2 cellular contexts compared by ENCODE assay signal in genomic region chr9:105299190-105299854, GRCh38.
TF ChIP-seq lines count a peak whose summit lies in the region.

No MANE protein-coding gene starts in this region.

TF ChIP-seq in K562, 482 proteins besides CTCF, POLR2A, EP300 and RAD21 (continued from another document and continues in another):
- TF ChIP-seq FOS (IDR thresholded peaks at IDR 0.05; ENCODE audit: extremely low read depth, insufficient read length) = peak; percentile 34
- TF ChIP-seq, protein P1, sequence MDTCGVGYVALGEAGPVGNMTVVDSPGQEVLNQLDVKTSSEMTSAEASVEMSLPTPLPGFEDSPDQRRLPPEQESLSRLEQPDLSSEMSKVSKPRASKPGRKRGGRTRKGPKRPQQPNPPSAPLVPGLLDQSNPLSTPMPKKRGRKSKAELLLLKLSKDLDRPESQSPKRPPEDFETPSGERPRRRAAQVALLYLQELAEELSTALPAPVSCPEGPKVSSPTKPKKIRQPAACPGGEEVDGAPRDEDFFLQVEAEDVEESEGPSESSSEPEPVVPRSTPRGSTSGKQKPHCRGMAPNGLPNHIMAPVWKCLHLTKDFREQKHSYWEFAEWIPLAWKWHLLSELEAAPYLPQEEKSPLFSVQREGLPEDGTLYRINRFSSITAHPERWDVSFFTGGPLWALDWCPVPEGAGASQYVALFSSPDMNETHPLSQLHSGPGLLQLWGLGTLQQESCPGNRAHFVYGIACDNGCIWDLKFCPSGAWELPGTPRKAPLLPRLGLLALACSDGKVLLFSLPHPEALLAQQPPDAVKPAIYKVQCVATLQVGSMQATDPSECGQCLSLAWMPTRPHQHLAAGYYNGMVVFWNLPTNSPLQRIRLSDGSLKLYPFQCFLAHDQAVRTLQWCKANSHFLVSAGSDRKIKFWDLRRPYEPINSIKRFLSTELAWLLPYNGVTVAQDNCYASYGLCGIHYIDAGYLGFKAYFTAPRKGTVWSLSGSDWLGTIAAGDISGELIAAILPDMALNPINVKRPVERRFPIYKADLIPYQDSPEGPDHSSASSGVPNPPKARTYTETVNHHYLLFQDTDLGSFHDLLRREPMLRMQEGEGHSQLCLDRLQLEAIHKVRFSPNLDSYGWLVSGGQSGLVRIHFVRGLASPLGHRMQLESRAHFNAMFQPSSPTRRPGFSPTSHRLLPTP (IDR thresholded peaks at IDR 0.05; ENCODE audit: borderline replicate concordance, extremely low read depth, insufficient read length) = no peak
- TF ChIP-seq SMAD1 (IDR thresholded peaks at IDR 0.05; ENCODE audit: low read depth, low read length, partially characterized antibody) = no peak
- TF ChIP-seq GATAD2A (IDR thresholded peaks at IDR 0.05) = no peak
- no peak for TF ChIP-seq FOXJ3 (CRISPR knock-in tag; IDR thresholded peaks at IDR 0.05)
- no peak for TF ChIP-seq RBM22 (IDR thresholded peaks at IDR 0.05; ENCODE audit: low read depth, low read length, poor library complexity, severe bottlenecking)
- TF ChIP-seq, protein P2, sequence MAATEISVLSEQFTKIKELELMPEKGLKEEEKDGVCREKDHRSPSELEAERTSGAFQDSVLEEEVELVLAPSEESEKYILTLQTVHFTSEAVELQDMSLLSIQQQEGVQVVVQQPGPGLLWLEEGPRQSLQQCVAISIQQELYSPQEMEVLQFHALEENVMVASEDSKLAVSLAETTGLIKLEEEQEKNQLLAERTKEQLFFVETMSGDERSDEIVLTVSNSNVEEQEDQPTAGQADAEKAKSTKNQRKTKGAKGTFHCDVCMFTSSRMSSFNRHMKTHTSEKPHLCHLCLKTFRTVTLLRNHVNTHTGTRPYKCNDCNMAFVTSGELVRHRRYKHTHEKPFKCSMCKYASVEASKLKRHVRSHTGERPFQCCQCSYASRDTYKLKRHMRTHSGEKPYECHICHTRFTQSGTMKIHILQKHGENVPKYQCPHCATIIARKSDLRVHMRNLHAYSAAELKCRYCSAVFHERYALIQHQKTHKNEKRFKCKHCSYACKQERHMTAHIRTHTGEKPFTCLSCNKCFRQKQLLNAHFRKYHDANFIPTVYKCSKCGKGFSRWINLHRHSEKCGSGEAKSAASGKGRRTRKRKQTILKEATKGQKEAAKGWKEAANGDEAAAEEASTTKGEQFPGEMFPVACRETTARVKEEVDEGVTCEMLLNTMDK (IDR thresholded peaks at IDR 0.05; ENCODE audit: borderline replicate concordance, insufficient read depth, low read depth, low read length, poor library complexity, severe bottlenecking) = no peak
- TF ChIP-seq SMARCA4 (IDR thresholded peaks at IDR 0.05) = peak; percentile 52; the same call in 1 of the 2 replicates
- peak; percentile 24; the same call in 1 of the 2 replicates for TF ChIP-seq DMBX1 (CRISPR knock-in tag; IDR thresholded peaks at IDR 0.05; ENCODE audit: borderline replicate concordance)
- peak; percentile 77 for TF ChIP-seq JUN (IDR thresholded peaks at IDR 0.05; ENCODE audit: borderline replicate concordance, low read depth, low read length)
- no peak for TF ChIP-seq JUN (CRISPR knock-in tag; IDR thresholded peaks at IDR 0.05; ENCODE audit: borderline replicate concordance)
- TF ChIP-seq, protein P3, sequence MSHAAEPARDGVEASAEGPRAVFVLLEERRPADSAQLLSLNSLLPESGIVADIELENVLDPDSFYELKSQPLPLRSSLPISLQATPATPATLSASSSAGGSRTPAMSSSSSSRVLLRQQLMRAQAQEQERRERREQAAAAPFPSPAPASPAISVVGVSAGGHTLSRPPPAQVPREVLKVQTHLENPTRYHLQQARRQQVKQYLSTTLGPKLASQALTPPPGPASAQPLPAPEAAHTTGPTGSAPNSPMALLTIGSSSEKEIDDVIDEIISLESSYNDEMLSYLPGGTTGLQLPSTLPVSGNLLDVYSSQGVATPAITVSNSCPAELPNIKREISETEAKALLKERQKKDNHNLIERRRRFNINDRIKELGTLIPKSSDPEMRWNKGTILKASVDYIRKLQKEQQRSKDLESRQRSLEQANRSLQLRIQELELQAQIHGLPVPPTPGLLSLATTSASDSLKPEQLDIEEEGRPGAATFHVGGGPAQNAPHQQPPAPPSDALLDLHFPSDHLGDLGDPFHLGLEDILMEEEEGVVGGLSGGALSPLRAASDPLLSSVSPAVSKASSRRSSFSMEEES (CRISPR knock-in tag; IDR thresholded peaks at IDR 0.05) = no peak
- TF ChIP-seq ARID1B (IDR thresholded peaks at IDR 0.05) = peak; percentile 63
- no peak for TF ChIP-seq ARID3A (IDR thresholded peaks at IDR 0.05; ENCODE audit: borderline replicate concordance, low read depth, low read length)
- peak; percentile 6 for TF ChIP-seq MEIS2 (IDR thresholded peaks at IDR 0.05; ENCODE audit: partially characterized antibody)
- peak; percentile 62; the same call in 1 of the 2 replicates for TF ChIP-seq SMARCE1 (IDR thresholded peaks at IDR 0.05)
- TF ChIP-seq, protein P4, sequence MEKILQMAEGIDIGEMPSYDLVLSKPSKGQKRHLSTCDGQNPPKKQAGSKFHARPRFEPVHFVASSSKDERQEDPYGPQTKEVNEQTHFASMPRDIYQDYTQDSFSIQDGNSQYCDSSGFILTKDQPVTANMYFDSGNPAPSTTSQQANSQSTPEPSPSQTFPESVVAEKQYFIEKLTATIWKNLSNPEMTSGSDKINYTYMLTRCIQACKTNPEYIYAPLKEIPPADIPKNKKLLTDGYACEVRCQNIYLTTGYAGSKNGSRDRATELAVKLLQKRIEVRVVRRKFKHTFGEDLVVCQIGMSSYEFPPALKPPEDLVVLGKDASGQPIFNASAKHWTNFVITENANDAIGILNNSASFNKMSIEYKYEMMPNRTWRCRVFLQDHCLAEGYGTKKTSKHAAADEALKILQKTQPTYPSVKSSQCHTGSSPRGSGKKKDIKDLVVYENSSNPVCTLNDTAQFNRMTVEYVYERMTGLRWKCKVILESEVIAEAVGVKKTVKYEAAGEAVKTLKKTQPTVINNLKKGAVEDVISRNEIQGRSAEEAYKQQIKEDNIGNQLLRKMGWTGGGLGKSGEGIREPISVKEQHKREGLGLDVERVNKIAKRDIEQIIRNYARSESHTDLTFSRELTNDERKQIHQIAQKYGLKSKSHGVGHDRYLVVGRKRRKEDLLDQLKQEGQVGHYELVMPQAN (IDR thresholded peaks at IDR 0.05; ENCODE audit: borderline replicate concordance) = no peak
- peak; percentile 70 for TF ChIP-seq ZNF766 (CRISPR knock-in tag; conservative IDR thresholded peaks at IDR 0.05)
- no peak for TF ChIP-seq CXXC5 (CRISPR knock-in tag; IDR thresholded peaks at IDR 0.05)

TF ChIP-seq in HEK293T, 16 proteins besides CTCF, POLR2A, EP300 and RAD21 (continued from another document):
- TF ChIP-seq, protein P5, sequence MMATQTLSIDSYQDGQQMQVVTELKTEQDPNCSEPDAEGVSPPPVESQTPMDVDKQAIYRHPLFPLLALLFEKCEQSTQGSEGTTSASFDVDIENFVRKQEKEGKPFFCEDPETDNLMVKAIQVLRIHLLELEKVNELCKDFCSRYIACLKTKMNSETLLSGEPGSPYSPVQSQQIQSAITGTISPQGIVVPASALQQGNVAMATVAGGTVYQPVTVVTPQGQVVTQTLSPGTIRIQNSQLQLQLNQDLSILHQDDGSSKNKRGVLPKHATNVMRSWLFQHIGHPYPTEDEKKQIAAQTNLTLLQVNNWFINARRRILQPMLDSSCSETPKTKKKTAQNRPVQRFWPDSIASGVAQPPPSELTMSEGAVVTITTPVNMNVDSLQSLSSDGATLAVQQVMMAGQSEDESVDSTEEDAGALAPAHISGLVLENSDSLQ (IDR thresholded peaks at IDR 0.05) = no peak
- TF ChIP-seq NFRKB (IDR thresholded peaks at IDR 0.05) (no peak), BHLHE40 (IDR thresholded peaks at IDR 0.05; ENCODE audit: borderline replicate concordance) (no peak), ARNT (IDR thresholded peaks at IDR 0.05) (no peak), FOXA1 (IDR thresholded peaks at IDR 0.05) (no peak), ELF4 (IDR thresholded peaks at IDR 0.05) (no peak), HDGF (IDR thresholded peaks at IDR 0.05; ENCODE audit: borderline replicate concordance) (no peak), L3MBTL2 (conservative IDR thresholded peaks at IDR 0.05) (no peak)
